Comparison of ENCODE assay signal across 8 cellular contexts in the genomic region with DNA sequence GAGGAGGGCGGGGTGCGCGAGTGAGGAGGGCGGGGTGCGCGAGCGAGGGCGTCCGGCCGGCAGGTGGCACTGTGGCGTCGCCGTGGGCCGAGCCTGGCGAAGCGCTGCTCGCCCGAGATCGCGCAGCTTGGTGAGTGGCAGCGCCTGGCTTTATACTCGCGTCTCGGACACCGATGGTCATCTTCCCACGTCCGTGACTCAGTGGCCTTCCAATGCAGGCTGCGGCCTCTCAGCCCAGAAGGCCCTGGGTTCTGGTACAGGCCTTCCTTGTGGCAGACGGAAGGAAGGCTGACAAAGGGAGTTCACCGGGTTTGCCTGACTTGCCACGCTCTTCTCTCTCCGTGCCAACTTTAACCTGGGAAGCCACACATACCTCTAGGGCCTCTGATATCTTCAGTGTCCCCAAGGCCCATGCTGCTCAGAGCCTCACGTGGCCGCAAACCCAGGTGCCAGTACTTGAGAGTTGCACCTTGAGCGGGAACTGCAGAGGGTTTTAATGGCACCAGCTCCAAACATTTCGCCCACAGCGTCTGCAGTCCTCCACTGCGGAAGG.
A peak's percentile ranks its signal among the peaks of the same experiment; 100 is the strongest.
DNase-seq lines count a peak whose midpoint lies in the region; ATAC-seq, FAIRE-seq and TF ChIP-seq lines count a peak whose summit lies in the region.

No MANE protein-coding gene starts in this region.

- intact Hi-C loops in PC-3 (cut with micrococcal nuclease): loop anchor here (2.0 to 10.0 kb wide), 5 partner anchors 30 to 454 kb away; no protein-coding TSS in a partner anchor

- peak overlapping the region; percentile 47 to 82; a peak in 5 of 6 replicates for H3K27ac ChIP-seq in A549
- no peak overlapping the region for H3K27ac ChIP-seq in PC-3 (ENCODE audit: low read length)

- H4K20me1 ChIP-seq in PC-3 (ENCODE audit: low read length): no peaks in the 10 kb centered on the region

- H3K79me2 ChIP-seq in PC-3 (ENCODE audit: low read length): no peaks in the 10 kb centered on the region

- H3K27me3 ChIP-seq in PC-3 (ENCODE audit: low read length): 0 out of 2 replicates have a peak, but pooled peaks cover under 1% of the 10 kb centered on the region

- TF ChIP-seq POLR2A in A549 (IDR thresholded peaks at IDR 0.05; ENCODE audit: low read length): no peak; the same call in 1 of the 2 replicates

- H3K36me3 ChIP-seq in PC-3 (ENCODE audit: low read depth, low read length): no peaks in the 10 kb centered on the region

- H3K4me1 Mint-ChIP-seq in activated T-helper 17 cell treated with anti-CD3 and anti-CD28 coated beads, Interleukin-2, amount 50 U/mL, for 72 hours: peaks cover 6% of the 10 kb centered on the region
- H3K4me1 Mint-ChIP-seq in nephron: no peaks in the 10 kb centered on the region

- WGBS in A549 (ENCODE audit: missing lambda C conversion rate): 8% methylated on average over 36 of the region's 38 CpGs

- POLR2A ChIA-PET in A549 (lab: Yijun Ruan, JAX) (no interaction called here), PC-3 (lab: Charles Lee; ENCODE audit: unreplicated experiment) (interaction anchor here (0.6 kb wide), 1 partner anchor 50 kb away, joined by 5 read pairs; no protein-coding TSS in a partner anchor)

- peak overlapping the region; percentile 91 for H2AFZ ChIP-seq in PC-3 (ENCODE audit: low read length)

- no peak for FAIRE-seq in A549 (lab: Jason Lieb, UNC)

- ATAC-seq in A549: peak; percentile 91 to 96
- peak; percentile 49 for ATAC-seq in GM18508 (IDR thresholded peaks at IDR 0.05; ENCODE audit: insufficient read depth, unreplicated experiment)
- ATAC-seq in HG03045 (IDR thresholded peaks at IDR 0.05; ENCODE audit: unreplicated experiment): peak; percentile 97
- ATAC-seq in PC-3: peak; percentile 87
- peak; percentile 97 for ATAC-seq in activated T-helper 17 cell treated with anti-CD3 and anti-CD28 coated beads, Interleukin-2, amount 50 U/mL, for 72 hours (replicated peaks)

- no peaks in the 10 kb centered on the region for H3K9me2 ChIP-seq in PC-3 (replicated peaks; ENCODE audit: low read length)

- peaks cover 6% of the 10 kb centered on the region; the same call in 2 of the 3 replicates for H3K4me1 ChIP-seq in A549
- H3K4me1 ChIP-seq in PC-3 (ENCODE audit: insufficient read depth, low read length): peaks cover 15% of the 10 kb centered on the region

- H3K4me3 Mint-ChIP-seq in activated T-helper 17 cell treated with anti-CD3 and anti-CD28 coated beads, Interleukin-2, amount 50 U/mL, for 72 hours: peak overlapping the region; percentile 79
- H3K4me3 Mint-ChIP-seq in nephron: peak overlapping the region; percentile 75 to 81 (median 79)

- CTCF ChIA-PET in A549 (lab: Yijun Ruan, JAX): interaction anchor here (0.6 to 3.6 kb wide), 20 partner anchors 10 to 644 kb away, joined by 3 to 25 read pairs (median 4); a partner anchor contains a TSS
- CTCF ChIA-PET in PC-3 (lab: Charles Lee): interaction anchor here (1.0 kb wide), 1 partner anchor 411 kb away, joined by 6 read pairs; no protein-coding TSS in a partner anchor

- BruUV-seq in PC-3 (replicated peaks; lab: Mats Ljungman, UMichigan): TSS peak; percentile 32

- peak overlapping the region; percentile 23 for H3K27ac Mint-ChIP-seq in activated T-helper 17 cell treated with anti-CD3 and anti-CD28 coated beads, Interleukin-2, amount 50 U/mL, for 72 hours
- peak overlapping the region in 2 of 3 experiments; percentile 35 to 56 for H3K27ac Mint-ChIP-seq in nephron

- H3K4me3 ChIP-seq in A549: peak overlapping the region; percentile 45
- H3K4me3 ChIP-seq in PC-3 (ENCODE audit: low read length): peak overlapping the region; percentile 63

- TF ChIP-seq EP300 in A549 (IDR thresholded peaks at IDR 0.05): no peak

- DNase-seq in A549 (ENCODE audit: low read depth in 1 of 2, low spot score in 1 of 2) (peak; percentile 69 to 79), PC-3 (peak; percentile 61), fibroblast of peridontal ligament (ENCODE audit: extremely low read depth) (peak; percentile 67)
- peak; percentile 81 for DNase-seq in stimulated activated naive CD4-positive, alpha-beta T cell treated with Interleukin-2 at 50 U/mL for 16 hours (lab: John Stamatoyannopoulos, UW)

- no peaks in the 10 kb centered on the region for H3K27me3 Mint-ChIP-seq in activated T-helper 17 cell treated with anti-CD3 and anti-CD28 coated beads, Interleukin-2, amount 50 U/mL, for 72 hours
- peaks cover 61% of the 10 kb centered on the region for H3K27me3 Mint-ChIP-seq in nephron (ENCODE audit: low read depth)

- H3K9ac ChIP-seq in PC-3 (ENCODE audit: low read length): no peak overlapping the region

- peak; percentile 59 to 74 for TF ChIP-seq RAD21 in A549 (conservative IDR thresholded peaks at IDR 0.05 in 1 of 2, IDR thresholded peaks at IDR 0.05 in 1 of 2)

- peak; percentile 64 for TF ChIP-seq CTCF in A549 (IDR thresholded peaks at IDR 0.05)
- TF ChIP-seq CTCF in PC-3 (conservative IDR thresholded peaks at IDR 0.05; ENCODE audit: low read depth, low read length): peak; percentile 36; the same call in 1 of the 2 replicates
- TF ChIP-seq CTCF in nephron (IDR thresholded peaks at IDR 0.05; ENCODE audit: unreplicated experiment in 3 of 3): peak; percentile 60 to 68 (median 61)

- H3K9me3 ChIP-seq in A549 (no peaks in the 10 kb centered on the region), PC-3 (ENCODE audit: low read length) (no peaks in the 10 kb centered on the region)

- no peaks in the 10 kb centered on the region for H3F3A ChIP-seq in PC-3 (ENCODE audit: low read length, unreplicated experiment)

- no peaks in the 10 kb centered on the region for H3K9me3 Mint-ChIP-seq in activated T-helper 17 cell treated with anti-CD3 and anti-CD28 coated beads, Interleukin-2, amount 50 U/mL, for 72 hours
- peaks cover 3% of the 10 kb centered on the region for H3K9me3 Mint-ChIP-seq in nephron

- peak overlapping the region; percentile 83 for H3K4me2 ChIP-seq in A549
- peak overlapping the region; percentile 87 for H3K4me2 ChIP-seq in PC-3 (ENCODE audit: low read length)

- H3K36me3 Mint-ChIP-seq in activated T-helper 17 cell treated with anti-CD3 and anti-CD28 coated beads, Interleukin-2, amount 50 U/mL, for 72 hours (ENCODE audit: low read depth): no peaks in the 10 kb centered on the region
- H3K36me3 Mint-ChIP-seq in nephron (ENCODE audit: low read depth): no peaks in the 10 kb centered on the region

TF ChIP-seq in A549, 52 proteins besides CTCF, POLR2A, EP300 and RAD21:
- TF ChIP-seq MAZ (IDR thresholded peaks at IDR 0.05; ENCODE audit: borderline replicate concordance, low read depth, low read length) (0 out of 2 replicates have a peak, but pooled peaks have one; percentile 60), HOXA7 (CRISPR knock-in tag; IDR thresholded peaks at IDR 0.05) (no peak), SMC3 (IDR thresholded peaks at IDR 0.05) (peak; percentile 54)
